In genomic region chr3:49411968-49412631, GRCh38 we compare ENCODE assay signal across 8 cellular contexts. TPM values are rescaled to one million over a fixed set of nuclear protein-coding genes. Genes with fewer than 3 reads are reported as not detected.
DNase-seq lines count a peak whose midpoint lies in the region; ATAC-seq and TF ChIP-seq lines count a peak whose summit lies in the region.

RHOA (minus strand) TSS chr3:49411976; CDS start chr3:49375589, 36,387 bp downstream.
A gene with protein sequence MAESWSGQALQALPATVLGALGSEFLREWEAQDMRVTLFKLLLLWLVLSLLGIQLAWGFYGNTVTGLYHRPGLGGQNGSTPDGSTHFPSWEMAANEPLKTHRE (plus strand): TSS chr3:49412423. CDS start chr3:49412427, 4 bp downstream.

- H3K4me3 ChIP-seq in testis, result peak within 1 kb of the TSS; percentile 92 to 98

- H3K36me3 ChIP-seq in testis (ENCODE audit: low read depth, missing control alignments), result no peaks in the 10 kb centered on the region

- CTCF ChIA-PET in GM10248 (lab: Yijun Ruan, JAX), result interaction anchor here (1.1 to 3.8 kb wide), 4 partner anchors 10 to 391 kb away, joined by 3 to 15 read pairs (median 7); partner anchors contain the start of genes AMT and USP4

- peak; percentile 99 for DNase-seq in GM10248 (ENCODE audit: extremely low spot score)
- peak; percentile 94 for DNase-seq in NCI-H1105 (lab: John Stamatoyannopoulos, UW)
- peak; percentile 98 for DNase-seq in SKM-1 treated with dmso at 0.1 percent for 144 hours (lab: John Stamatoyannopoulos, UW; ENCODE audit: unreplicated experiment)
- peak; percentile 100 for DNase-seq in glomerular visceral epithelial cell (ENCODE audit: extremely low spot score)
- DNase-seq in omental fat pad (ENCODE audit: low spot score), result peak; percentile 97
- peak; percentile 100 for DNase-seq in testis

- peak within 1 kb of the TSS; percentile 97 for H3K27ac Mint-ChIP-seq in activated naive CD8-positive, alpha-beta T cell

- H3K9me3 ChIP-seq in testis, result no peaks in the 10 kb centered on the region

- H3K9me3 Mint-ChIP-seq in activated naive CD8-positive, alpha-beta T cell (ENCODE audit: low read depth), result no peaks in the 10 kb centered on the region

- WGBS in testis, 2 donors, result 0% methylated on average over 18 to 45 of the region's 62 CpGs

- TF ChIP-seq CTCF in GM10248 (IDR thresholded peaks at IDR 0.05; ENCODE audit: control extremely low read depth, extremely low read depth, low read depth, missing control alignments) (no peak), omental fat pad (IDR thresholded peaks at IDR 0.05) (no peak), testis (IDR thresholded peaks at IDR 0.05) (no peak)

- H3K4me1 ChIP-seq in testis, result peaks cover 40% of the 10 kb centered on the region

- H3K4me3 Mint-ChIP-seq in activated naive CD8-positive, alpha-beta T cell, result peak within 1 kb of the TSS; percentile 98

- H3K4me1 Mint-ChIP-seq in activated naive CD8-positive, alpha-beta T cell (ENCODE audit: low read depth), result peaks cover 65% of the 10 kb centered on the region

- H3K36me3 Mint-ChIP-seq in activated naive CD8-positive, alpha-beta T cell, result peaks cover 2% of the 10 kb centered on the region

- no peaks in the 10 kb centered on the region for H3K27me3 ChIP-seq in testis

- H3K27me3 Mint-ChIP-seq in activated naive CD8-positive, alpha-beta T cell, result no peaks in the 10 kb centered on the region

- intact Hi-C loops in testis (cut with DNase I; ENCODE audit: low total_unique reads), result no loop called here

- ATAC-seq in HG02623 (IDR thresholded peaks at IDR 0.05; ENCODE audit: unreplicated experiment) (peak; percentile 67), omental fat pad (ENCODE audit: low FRiP score) (peak; percentile 97)

- POLR2A ChIA-PET in GM10248 (lab: Yijun Ruan, JAX), result interaction anchor here (0.5 to 2.8 kb wide), 17 partner anchors 10 to 801 kb away, joined by 3 to 26 read pairs (median 4); partner anchors contain the start of genes AMT, NICN1, QRICH1 and USP4

- peak; percentile 4 for TF ChIP-seq POLR2A in testis (IDR thresholded peaks at IDR 0.05)

- peak within 1 kb of the TSS; percentile 90 to 98 for H3K27ac ChIP-seq in testis

RNA-seq across cellular contexts. Expression of gene RHOA, which starts in this region (rescaled TPM):
- total RNA-seq in omental fat pad (100 to 1,000 TPM; 456 to 542 (median 494) TPM), testis (100 to 1,000 TPM; 207 to 252 TPM)
- 331 TPM for polyA plus RNA-seq in testis (ENCODE audit: insufficient read depth, low read depth, low replicate concordance)

RNA-seq across cellular contexts. Expression of the second gene that starts in this region (rescaled TPM):
- total RNA-seq in omental fat pad, result 10 to 100 TPM; 15.1 to 30.9 (median 24.0) TPM
- 10 to 100 TPM; 31.6 to 36.1 TPM for total RNA-seq in testis
- 33.6 TPM for polyA plus RNA-seq in testis (ENCODE audit: insufficient read depth, low read depth, low replicate concordance)

Comparison
In these comparisons a context has a peak if more than half of its experiments do, and no peak if none do; other contexts are left out.
1. Peak in every context shown above with its lines: DNase-seq, ATAC-seq, H3K4me3 ChIP-seq and H3K27ac ChIP-seq.